8 cellular contexts compared by ENCODE assay signal in the genomic region with DNA sequence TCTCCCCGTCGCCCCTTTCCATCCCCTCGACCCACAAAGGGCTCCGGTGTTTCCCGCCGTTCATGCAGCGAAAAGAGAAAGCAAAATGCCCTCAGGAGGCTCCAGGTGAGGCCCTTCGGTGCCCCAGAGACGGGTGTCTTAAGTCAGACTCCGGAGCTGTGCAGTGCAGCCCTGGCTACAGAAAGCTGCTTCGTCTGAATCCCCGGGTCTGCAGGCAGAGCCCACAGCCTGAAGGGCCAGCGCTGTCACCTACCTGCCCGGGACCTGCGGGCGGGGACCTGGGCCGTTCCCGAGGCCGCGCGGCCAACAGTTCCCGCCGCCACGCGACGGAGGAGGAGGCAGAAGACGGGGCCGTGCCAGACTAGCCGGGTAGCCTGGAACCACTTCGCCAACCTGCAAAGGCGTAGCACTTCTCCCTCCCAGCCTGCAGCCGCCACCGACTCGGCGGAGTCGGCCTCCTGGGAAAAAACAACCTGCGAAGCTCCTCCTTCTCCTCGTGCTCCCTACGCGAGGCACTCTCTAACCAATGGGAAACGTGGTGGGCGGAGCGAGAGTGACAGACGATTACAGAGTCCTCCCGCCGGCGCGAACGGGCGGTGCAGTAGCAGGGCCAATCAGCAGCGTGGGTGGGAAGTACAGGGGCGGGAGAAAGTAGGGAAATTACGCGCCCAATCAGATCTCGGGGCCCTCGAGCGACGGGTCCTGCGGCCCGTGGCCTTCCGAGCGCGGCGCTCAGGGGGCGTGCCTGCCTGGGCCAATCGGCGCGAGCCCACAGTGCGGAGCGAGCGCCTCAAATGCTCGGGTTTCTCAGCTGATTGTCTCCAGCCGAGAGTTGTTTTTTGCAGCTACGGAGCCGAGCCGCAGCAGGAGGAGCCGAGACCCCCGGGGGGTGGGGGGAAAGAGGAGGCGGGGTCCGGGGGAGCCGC. TPM values are rescaled to one million over a fixed set of nuclear protein-coding genes. Genes with fewer than 3 reads are reported as not detected.
A peak's percentile ranks its signal among the peaks of the same experiment; 100 is the strongest.
DNase-seq lines count a peak whose midpoint lies in the region; ATAC-seq, FAIRE-seq and TF ChIP-seq lines count a peak whose summit lies in the region.

Gene GPR137C, plus strand, starts transcription at position 774 of the 926 bp plus-strand sequence. CDS start 312 bp downstream, outside the sequence.
A gene with protein sequence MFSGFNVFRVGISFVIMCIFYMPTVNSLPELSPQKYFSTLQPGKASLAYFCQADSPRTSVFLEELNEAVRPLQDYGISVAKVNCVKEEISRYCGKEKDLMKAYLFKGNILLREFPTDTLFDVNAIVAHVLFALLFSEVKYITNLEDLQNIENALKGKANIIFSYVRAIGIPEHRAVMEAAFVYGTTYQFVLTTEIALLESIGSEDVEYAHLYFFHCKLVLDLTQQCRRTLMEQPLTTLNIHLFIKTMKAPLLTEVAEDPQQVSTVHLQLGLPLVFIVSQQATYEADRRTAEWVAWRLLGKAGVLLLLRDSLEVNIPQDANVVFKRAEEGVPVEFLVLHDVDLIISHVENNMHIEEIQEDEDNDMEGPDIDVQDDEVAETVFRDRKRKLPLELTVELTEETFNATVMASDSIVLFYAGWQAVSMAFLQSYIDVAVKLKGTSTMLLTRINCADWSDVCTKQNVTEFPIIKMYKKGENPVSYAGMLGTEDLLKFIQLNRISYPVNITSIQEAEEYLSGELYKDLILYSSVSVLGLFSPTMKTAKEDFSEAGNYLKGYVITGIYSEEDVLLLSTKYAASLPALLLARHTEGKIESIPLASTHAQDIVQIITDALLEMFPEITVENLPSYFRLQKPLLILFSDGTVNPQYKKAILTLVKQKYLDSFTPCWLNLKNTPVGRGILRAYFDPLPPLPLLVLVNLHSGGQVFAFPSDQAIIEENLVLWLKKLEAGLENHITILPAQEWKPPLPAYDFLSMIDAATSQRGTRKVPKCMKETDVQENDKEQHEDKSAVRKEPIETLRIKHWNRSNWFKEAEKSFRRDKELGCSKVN (minus strand): TSS at position 443 of the 926 bp plus-strand sequence. CDS start 8,948 bp downstream, outside the sequence.

- CTCF ChIA-PET in activated CD4-positive, alpha-beta T cell treated with anti-CD3 and anti-CD28 coated beads for 36 hours (lab: Charles Lee), result interaction anchor here (0.6 to 1.9 kb wide), 10 partner anchors 9 to 574 kb away, joined by 3 to 7 read pairs (median 3); partner anchors contain the start of gene PTGDR

- H3K4me1 ChIP-seq in BE2C, result peaks cover 17% of the 10 kb centered on the region

- DNase-seq in BE2C (peak; percentile 100), GM19239 (ENCODE audit: insufficient read length, low spot score) (peak; percentile 84), NCI-H510A treated with DMSO at 0.1 percent for 48 hours (lab: John Stamatoyannopoulos, UW) (peak; percentile 98), kidney epithelial cell (ENCODE audit: low read depth) (peak; percentile 97)
- DNase-seq in activated CD4-positive, alpha-beta T cell treated with anti-CD3 and anti-CD28 coated beads for 36 hours, result peak; percentile 100
- DNase-seq in stimulated activated CD4-positive, alpha-beta T cell treated with anti-CD3 and anti-CD28 coated beads, Interleukin-15, amount 100 ng/mL, for 24 hours, result peak; percentile 100

- peak within 1 kb of the TSS; percentile 80 for H3K4me3 ChIP-seq in BE2C (ENCODE audit: low read depth, low read length)
- H3K4me3 ChIP-seq in kidney epithelial cell (ENCODE audit: low read depth, low read length), result peak within 1 kb of the TSS; percentile 84

- ATAC-seq in HG03442 (IDR thresholded peaks at IDR 0.05; ENCODE audit: unreplicated experiment), result peak; percentile 93
- peak; percentile 96 for ATAC-seq in activated CD4-positive, alpha-beta T cell treated with anti-CD3 and anti-CD28 coated beads for 36 hours

- H3K36me3 ChIP-seq in BE2C, result no peaks in the 10 kb centered on the region
- H3K36me3 ChIP-seq in kidney epithelial cell (ENCODE audit: control insufficient read depth, insufficient read depth, low read length), result no peaks in the 10 kb centered on the region

- no peaks in the 10 kb centered on the region for H3K9me3 ChIP-seq in BE2C

- H3K4me1 Mint-ChIP-seq in activated CD4-positive, alpha-beta T cell treated with anti-CD3 and anti-CD28 coated beads for 36 hours, result peaks cover 18% of the 10 kb centered on the region

- POLR2A ChIA-PET in activated CD4-positive, alpha-beta T cell treated with anti-CD3 and anti-CD28 coated beads for 36 hours (lab: Charles Lee), result interaction anchor here (1.0 kb wide), 1 partner anchor 9 kb away, joined by 5 read pairs; no protein-coding TSS in a partner anchor

- H3K27ac Mint-ChIP-seq in activated CD4-positive, alpha-beta T cell treated with anti-CD3 and anti-CD28 coated beads for 36 hours, result peak within 1 kb of the TSS; percentile 86

- no peak for TF ChIP-seq CTCF in BE2C (IDR thresholded peaks at IDR 0.05; ENCODE audit: low read depth, low read length)
- TF ChIP-seq CTCF in kidney epithelial cell (IDR thresholded peaks at IDR 0.05; ENCODE audit: insufficient read depth, low read length, poor library complexity, severe bottlenecking), result no peak

- peak within 1 kb of the TSS; percentile 33 for H3K27ac ChIP-seq in cingulate gyrus (ENCODE audit: low read depth, low read length)

- peak within 1 kb of the TSS; percentile 85 for H3K4me3 Mint-ChIP-seq in activated CD4-positive, alpha-beta T cell treated with anti-CD3 and anti-CD28 coated beads for 36 hours

- no peaks in the 10 kb centered on the region for H3K36me3 Mint-ChIP-seq in activated CD4-positive, alpha-beta T cell treated with anti-CD3 and anti-CD28 coated beads for 36 hours (ENCODE audit: low read depth)

- FAIRE-seq in GM19239 (lab: Jason Lieb, UNC), result peak; percentile 99

- peaks cover 4% of the 10 kb centered on the region for H3K27me3 Mint-ChIP-seq in activated CD4-positive, alpha-beta T cell treated with anti-CD3 and anti-CD28 coated beads for 36 hours

- H3K27me3 ChIP-seq in BE2C, result no peaks in the 10 kb centered on the region
- no peaks in the 10 kb centered on the region for H3K27me3 ChIP-seq in kidney epithelial cell (ENCODE audit: control insufficient read depth, insufficient read depth, low read length)

- no peaks in the 10 kb centered on the region for H3K9me3 Mint-ChIP-seq in activated CD4-positive, alpha-beta T cell treated with anti-CD3 and anti-CD28 coated beads for 36 hours (ENCODE audit: low read depth)

- intact Hi-C loops in activated CD4-positive, alpha-beta T cell treated with anti-CD3 and anti-CD28 coated beads for 36 hours (cut with DNase I, micrococcal nuclease), result loop anchor here (1.0 to 10.0 kb wide), 14 partner anchors 22 to 1844 kb away; partner anchors contain the start of genes GNPNAT1 (in 2 of the 2), PSMC6 (in 2 of the 2), STYX (in 2 of the 2) and CDKN3 (in 1 of the 2)

RNA-seq across cellular contexts. Expression of gene GPR137C, which starts in this region (rescaled TPM):
- polyA plus RNA-seq in BE2C (2012; ENCODE audit: insufficient read depth, insufficient read length, low read depth), result 1.0 TPM
- total RNA-seq in activated CD4-positive, alpha-beta T cell treated with anti-CD3 and anti-CD28 coated beads for 36 hours, result under 1 TPM; 0.04 to 0.14 TPM
- total RNA-seq in kidney epithelial cell, result 0.46 and 1.3 TPM in 2 replicates

RNA-seq across cellular contexts. Expression of the second gene that starts in this region (rescaled TPM):
- 12.3 TPM for polyA plus RNA-seq in BE2C (2012; ENCODE audit: insufficient read depth, insufficient read length, low read depth)
- total RNA-seq in activated CD4-positive, alpha-beta T cell treated with anti-CD3 and anti-CD28 coated beads for 36 hours, result 1 to 10 TPM; 4.0 to 5.2 TPM
- total RNA-seq in kidney epithelial cell, result 2.1 and 3.2 TPM in 2 replicates

Comparison
In these comparisons a context has a peak if more than half of its experiments do, and no peak if none do; other contexts are left out.
1. Peak in every context shown above with its lines: DNase-seq, ATAC-seq, H3K4me3 ChIP-seq and H3K27ac ChIP-seq.